In the genomic region with DNA sequence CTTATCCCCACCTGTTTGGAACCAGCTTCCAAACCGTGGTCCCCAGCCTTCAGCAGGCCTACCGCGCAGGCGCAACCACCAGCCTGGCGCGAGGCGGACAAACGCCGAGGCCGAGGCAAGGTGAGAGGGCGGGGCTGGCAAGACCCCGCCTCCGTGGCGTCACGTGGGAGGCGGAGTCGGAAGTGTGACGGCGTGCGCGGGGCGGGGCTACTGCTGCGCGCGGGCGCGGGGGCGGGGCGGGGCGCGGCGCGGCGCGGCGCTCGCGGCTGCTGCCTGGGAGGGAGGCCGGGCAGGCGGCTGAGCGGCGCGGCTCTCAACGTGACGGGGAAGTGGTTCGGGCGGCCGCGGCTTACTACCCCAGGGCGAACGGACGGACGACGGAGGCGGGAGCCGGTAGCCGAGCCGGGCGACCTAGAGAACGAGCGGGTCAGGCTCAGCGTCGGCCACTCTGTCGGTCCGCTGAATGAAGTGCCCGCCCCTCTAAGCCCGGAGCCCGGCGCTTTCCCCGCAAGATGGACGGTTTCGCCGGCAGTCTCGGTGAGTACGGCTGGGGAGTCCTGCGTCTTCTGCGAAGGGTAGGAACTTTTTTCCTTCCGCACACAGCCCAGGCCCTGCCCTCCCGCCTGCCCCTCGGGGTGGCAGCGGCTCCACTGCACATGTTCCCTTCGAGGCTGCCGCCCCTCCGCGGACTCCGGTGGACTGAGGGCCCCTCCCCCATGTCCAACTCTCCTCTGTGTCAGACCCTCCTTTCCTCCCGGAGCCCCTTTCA, we compare ENCODE assay signal across 1 cellular context.
A peak's percentile ranks its signal among the peaks of the same experiment; 100 is the strongest.
TF ChIP-seq lines count a peak whose summit lies in the region.

A gene with protein sequence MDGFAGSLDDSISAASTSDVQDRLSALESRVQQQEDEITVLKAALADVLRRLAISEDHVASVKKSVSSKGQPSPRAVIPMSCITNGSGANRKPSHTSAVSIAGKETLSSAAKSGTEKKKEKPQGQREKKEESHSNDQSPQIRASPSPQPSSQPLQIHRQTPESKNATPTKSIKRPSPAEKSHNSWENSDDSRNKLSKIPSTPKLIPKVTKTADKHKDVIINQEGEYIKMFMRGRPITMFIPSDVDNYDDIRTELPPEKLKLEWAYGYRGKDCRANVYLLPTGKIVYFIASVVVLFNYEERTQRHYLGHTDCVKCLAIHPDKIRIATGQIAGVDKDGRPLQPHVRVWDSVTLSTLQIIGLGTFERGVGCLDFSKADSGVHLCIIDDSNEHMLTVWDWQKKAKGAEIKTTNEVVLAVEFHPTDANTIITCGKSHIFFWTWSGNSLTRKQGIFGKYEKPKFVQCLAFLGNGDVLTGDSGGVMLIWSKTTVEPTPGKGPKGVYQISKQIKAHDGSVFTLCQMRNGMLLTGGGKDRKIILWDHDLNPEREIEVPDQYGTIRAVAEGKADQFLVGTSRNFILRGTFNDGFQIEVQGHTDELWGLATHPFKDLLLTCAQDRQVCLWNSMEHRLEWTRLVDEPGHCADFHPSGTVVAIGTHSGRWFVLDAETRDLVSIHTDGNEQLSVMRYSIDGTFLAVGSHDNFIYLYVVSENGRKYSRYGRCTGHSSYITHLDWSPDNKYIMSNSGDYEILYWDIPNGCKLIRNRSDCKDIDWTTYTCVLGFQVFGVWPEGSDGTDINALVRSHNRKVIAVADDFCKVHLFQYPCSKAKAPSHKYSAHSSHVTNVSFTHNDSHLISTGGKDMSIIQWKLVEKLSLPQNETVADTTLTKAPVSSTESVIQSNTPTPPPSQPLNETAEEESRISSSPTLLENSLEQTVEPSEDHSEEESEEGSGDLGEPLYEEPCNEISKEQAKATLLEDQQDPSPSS (plus strand): TSS at position 254 of the 769 bp plus-strand sequence. CDS start 259 bp downstream, at position 513.

TF ChIP-seq in HepG2, 621 proteins besides CTCF, POLR2A, EP300 and RAD21 (continued from another document and continues in another):
- TF ChIP-seq XBP1 (CRISPR knock-in tag; IDR thresholded peaks at IDR 0.05) (peak; percentile 27; the same call in 1 of the 2 replicates), BHLHE40 (IDR thresholded peaks at IDR 0.05; ENCODE audit: low read length) (peak; percentile 67), GATAD1 (CRISPR knock-in tag; IDR thresholded peaks at IDR 0.05) (peak; percentile 62), ZSCAN9 (CRISPR knock-in tag; IDR thresholded peaks at IDR 0.05; ENCODE audit: borderline replicate concordance) (peak; percentile 54), HES4 (CRISPR knock-in tag; IDR thresholded peaks at IDR 0.05; ENCODE audit: borderline replicate concordance) (peak; percentile 93), ZNF768 (CRISPR knock-in tag; IDR thresholded peaks at IDR 0.05) (0 out of 2 replicates have a peak, but pooled peaks have one; percentile 64), NCOA2 (CRISPR knock-in tag; IDR thresholded peaks at IDR 0.05) (no peak; the same call in none of the 2 replicates), ZNF672 (CRISPR knock-in tag; IDR thresholded peaks at IDR 0.05) (peak; percentile 87; the same call in 1 of the 2 replicates), FOXK2 (IDR thresholded peaks at IDR 0.05) (no peak), YY1 (IDR thresholded peaks at IDR 0.05; ENCODE audit: insufficient read depth, insufficient replicate concordance, low read depth, low read length) (peak; percentile 68), MYC (CRISPR knock-in tag; IDR thresholded peaks at IDR 0.05; ENCODE audit: borderline replicate concordance) (peak; percentile 64), RXRA (CRISPR knock-in tag; IDR thresholded peaks at IDR 0.05) (peak; percentile 55; the same call in 1 of the 2 replicates), ZNF260 (CRISPR knock-in tag; IDR thresholded peaks at IDR 0.05; ENCODE audit: borderline replicate concordance, low read depth) (no peak), HNRNPK (IDR thresholded peaks at IDR 0.05; ENCODE audit: low read depth, low read length, poor library complexity, severe bottlenecking) (peak; percentile 53), ZNF83 (CRISPR knock-in tag; IDR thresholded peaks at IDR 0.05; ENCODE audit: borderline replicate concordance) (no peak)
- TF ChIP-seq, protein P1, sequence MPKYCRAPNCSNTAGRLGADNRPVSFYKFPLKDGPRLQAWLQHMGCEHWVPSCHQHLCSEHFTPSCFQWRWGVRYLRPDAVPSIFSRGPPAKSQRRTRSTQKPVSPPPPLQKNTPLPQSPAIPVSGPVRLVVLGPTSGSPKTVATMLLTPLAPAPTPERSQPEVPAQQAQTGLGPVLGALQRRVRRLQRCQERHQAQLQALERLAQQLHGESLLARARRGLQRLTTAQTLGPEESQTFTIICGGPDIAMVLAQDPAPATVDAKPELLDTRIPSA (CRISPR knock-in tag; IDR thresholded peaks at IDR 0.05; ENCODE audit: borderline replicate concordance): peak; percentile 91
- TF ChIP-seq, protein P2, sequence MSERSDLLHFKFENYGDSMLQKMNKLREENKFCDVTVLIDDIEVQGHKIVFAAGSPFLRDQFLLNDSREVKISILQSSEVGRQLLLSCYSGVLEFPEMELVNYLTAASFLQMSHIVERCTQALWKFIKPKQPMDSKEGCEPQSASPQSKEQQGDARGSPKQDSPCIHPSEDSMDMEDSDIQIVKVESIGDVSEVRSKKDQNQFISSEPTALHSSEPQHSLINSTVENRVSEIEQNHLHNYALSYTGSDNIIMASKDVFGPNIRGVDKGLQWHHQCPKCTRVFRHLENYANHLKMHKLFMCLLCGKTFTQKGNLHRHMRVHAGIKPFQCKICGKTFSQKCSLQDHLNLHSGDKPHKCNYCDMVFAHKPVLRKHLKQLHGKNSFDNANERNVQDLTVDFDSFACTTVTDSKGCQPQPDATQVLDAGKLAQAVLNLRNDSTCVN (CRISPR knock-in tag; IDR thresholded peaks at IDR 0.05; ENCODE audit: borderline replicate concordance): peak; percentile 75
- TF ChIP-seq, protein P3, sequence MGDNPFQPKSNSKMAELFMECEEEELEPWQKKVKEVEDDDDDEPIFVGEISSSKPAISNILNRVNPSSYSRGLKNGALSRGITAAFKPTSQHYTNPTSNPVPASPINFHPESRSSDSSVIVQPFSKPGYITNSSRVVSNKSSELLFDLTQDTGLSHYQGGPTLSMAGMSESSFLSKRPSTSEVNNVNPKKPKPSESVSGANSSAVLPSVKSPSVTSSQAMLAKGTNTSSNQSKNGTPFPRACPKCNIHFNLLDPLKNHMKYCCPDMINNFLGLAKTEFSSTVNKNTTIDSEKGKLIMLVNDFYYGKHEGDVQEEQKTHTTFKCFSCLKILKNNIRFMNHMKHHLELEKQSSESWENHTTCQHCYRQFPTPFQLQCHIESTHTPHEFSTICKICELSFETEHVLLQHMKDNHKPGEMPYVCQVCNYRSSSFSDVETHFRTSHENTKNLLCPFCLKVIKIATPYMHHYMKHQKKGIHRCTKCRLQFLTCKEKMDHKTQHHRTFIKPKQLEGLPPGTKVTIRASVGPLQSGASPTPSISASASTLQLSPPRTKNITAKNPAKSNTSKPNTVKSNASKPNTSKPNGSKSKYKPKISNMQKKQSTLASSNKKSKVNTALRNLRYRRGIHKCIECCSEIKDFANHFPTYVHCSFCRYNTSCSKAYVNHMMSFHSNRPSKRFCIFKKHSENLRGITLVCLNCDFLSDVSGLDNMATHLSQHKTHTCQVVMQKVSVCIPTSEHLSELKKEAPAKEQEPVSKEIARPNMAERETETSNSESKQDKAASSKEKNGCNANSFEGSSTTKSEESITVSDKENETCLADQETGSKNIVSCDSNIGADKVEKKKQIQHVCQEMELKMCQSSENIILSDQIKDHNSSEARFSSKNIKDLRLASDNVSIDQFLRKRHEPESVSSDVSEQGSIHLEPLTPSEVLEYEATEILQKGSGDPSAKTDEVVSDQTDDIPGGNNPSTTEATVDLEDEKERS (CRISPR knock-in tag; IDR thresholded peaks at IDR 0.05): peak; percentile 26; the same call in 1 of the 2 replicates
- TF ChIP-seq, protein P4, sequence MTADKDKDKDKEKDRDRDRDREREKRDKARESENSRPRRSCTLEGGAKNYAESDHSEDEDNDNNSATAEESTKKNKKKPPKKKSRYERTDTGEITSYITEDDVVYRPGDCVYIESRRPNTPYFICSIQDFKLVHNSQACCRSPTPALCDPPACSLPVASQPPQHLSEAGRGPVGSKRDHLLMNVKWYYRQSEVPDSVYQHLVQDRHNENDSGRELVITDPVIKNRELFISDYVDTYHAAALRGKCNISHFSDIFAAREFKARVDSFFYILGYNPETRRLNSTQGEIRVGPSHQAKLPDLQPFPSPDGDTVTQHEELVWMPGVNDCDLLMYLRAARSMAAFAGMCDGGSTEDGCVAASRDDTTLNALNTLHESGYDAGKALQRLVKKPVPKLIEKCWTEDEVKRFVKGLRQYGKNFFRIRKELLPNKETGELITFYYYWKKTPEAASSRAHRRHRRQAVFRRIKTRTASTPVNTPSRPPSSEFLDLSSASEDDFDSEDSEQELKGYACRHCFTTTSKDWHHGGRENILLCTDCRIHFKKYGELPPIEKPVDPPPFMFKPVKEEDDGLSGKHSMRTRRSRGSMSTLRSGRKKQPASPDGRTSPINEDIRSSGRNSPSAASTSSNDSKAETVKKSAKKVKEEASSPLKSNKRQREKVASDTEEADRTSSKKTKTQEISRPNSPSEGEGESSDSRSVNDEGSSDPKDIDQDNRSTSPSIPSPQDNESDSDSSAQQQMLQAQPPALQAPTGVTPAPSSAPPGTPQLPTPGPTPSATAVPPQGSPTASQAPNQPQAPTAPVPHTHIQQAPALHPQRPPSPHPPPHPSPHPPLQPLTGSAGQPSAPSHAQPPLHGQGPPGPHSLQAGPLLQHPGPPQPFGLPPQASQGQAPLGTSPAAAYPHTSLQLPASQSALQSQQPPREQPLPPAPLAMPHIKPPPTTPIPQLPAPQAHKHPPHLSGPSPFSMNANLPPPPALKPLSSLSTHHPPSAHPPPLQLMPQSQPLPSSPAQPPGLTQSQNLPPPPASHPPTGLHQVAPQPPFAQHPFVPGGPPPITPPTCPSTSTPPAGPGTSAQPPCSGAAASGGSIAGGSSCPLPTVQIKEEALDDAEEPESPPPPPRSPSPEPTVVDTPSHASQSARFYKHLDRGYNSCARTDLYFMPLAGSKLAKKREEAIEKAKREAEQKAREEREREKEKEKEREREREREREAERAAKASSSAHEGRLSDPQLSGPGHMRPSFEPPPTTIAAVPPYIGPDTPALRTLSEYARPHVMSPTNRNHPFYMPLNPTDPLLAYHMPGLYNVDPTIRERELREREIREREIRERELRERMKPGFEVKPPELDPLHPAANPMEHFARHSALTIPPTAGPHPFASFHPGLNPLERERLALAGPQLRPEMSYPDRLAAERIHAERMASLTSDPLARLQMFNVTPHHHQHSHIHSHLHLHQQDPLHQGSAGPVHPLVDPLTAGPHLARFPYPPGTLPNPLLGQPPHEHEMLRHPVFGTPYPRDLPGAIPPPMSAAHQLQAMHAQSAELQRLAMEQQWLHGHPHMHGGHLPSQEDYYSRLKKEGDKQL (CRISPR knock-in tag; IDR thresholded peaks at IDR 0.05; ENCODE audit: low read depth): peak; percentile 13; the same call in 1 of the 2 replicates
- TF ChIP-seq, protein P5, sequence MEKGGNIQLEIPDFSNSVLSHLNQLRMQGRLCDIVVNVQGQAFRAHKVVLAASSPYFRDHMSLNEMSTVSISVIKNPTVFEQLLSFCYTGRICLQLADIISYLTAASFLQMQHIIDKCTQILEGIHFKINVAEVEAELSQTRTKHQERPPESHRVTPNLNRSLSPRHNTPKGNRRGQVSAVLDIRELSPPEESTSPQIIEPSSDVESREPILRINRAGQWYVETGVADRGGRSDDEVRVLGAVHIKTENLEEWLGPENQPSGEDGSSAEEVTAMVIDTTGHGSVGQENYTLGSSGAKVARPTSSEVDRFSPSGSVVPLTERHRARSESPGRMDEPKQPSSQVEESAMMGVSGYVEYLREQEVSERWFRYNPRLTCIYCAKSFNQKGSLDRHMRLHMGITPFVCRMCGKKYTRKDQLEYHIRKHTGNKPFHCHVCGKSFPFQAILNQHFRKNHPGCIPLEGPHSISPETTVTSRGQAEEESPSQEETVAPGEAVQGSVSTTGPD (CRISPR knock-in tag; IDR thresholded peaks at IDR 0.05): no peak
- TF ChIP-seq, protein P6, sequence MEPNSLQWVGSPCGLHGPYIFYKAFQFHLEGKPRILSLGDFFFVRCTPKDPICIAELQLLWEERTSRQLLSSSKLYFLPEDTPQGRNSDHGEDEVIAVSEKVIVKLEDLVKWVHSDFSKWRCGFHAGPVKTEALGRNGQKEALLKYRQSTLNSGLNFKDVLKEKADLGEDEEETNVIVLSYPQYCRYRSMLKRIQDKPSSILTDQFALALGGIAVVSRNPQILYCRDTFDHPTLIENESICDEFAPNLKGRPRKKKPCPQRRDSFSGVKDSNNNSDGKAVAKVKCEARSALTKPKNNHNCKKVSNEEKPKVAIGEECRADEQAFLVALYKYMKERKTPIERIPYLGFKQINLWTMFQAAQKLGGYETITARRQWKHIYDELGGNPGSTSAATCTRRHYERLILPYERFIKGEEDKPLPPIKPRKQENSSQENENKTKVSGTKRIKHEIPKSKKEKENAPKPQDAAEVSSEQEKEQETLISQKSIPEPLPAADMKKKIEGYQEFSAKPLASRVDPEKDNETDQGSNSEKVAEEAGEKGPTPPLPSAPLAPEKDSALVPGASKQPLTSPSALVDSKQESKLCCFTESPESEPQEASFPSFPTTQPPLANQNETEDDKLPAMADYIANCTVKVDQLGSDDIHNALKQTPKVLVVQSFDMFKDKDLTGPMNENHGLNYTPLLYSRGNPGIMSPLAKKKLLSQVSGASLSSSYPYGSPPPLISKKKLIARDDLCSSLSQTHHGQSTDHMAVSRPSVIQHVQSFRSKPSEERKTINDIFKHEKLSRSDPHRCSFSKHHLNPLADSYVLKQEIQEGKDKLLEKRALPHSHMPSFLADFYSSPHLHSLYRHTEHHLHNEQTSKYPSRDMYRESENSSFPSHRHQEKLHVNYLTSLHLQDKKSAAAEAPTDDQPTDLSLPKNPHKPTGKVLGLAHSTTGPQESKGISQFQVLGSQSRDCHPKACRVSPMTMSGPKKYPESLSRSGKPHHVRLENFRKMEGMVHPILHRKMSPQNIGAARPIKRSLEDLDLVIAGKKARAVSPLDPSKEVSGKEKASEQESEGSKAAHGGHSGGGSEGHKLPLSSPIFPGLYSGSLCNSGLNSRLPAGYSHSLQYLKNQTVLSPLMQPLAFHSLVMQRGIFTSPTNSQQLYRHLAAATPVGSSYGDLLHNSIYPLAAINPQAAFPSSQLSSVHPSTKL (CRISPR knock-in tag; IDR thresholded peaks at IDR 0.05): peak; percentile 58
- TF ChIP-seq, protein P7, sequence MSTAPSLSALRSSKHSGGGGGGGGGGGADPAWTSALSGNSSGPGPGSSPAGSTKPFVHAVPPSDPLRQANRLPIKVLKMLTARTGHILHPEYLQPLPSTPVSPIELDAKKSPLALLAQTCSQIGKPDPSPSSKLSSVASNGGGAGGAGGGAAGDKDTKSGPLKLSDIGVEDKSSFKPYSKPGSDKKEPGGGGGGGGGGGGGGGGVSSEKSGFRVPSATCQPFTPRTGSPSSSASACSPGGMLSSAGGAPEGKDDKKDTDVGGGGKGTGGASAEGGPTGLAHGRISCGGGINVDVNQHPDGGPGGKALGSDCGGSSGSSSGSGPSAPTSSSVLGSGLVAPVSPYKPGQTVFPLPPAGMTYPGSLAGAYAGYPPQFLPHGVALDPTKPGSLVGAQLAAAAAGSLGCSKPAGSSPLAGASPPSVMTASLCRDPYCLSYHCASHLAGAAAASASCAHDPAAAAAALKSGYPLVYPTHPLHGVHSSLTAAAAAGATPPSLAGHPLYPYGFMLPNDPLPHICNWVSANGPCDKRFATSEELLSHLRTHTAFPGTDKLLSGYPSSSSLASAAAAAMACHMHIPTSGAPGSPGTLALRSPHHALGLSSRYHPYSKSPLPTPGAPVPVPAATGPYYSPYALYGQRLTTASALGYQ (CRISPR knock-in tag; IDR thresholded peaks at IDR 0.05): 0 out of 2 replicates have a peak, but pooled peaks have one; percentile 47
- TF ChIP-seq, protein P8, sequence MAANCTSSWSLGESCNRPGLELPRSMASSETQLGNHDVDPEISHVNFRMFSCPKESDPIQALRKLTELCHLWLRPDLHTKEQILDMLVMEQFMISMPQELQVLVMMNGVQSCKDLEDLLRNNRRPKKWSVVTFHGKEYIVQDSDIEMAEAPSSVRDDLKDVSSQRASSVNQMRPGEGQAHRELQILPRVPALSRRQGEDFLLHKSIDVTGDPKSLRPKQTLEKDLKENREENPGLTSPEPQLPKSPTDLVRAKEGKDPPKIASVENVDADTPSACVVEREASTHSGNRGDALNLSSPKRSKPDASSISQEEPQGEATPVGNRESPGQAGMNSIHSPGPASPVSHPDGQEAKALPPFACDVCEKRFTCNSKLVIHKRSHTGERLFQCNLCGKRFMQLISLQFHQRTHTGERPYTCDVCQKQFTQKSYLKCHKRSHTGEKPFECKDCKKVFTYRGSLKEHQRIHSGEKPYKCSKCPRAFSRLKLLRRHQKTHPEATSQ (CRISPR knock-in tag; IDR thresholded peaks at IDR 0.05; ENCODE audit: borderline replicate concordance): no peak
